10 cellular contexts compared by ENCODE assay signal in genomic region chr19:17077447-17078028, GRCh38. TPM values are rescaled to one million over a fixed set of nuclear protein-coding genes. Genes with fewer than 3 reads are reported as not detected.
DNase-seq lines count a peak whose midpoint lies in the region; ATAC-seq, FAIRE-seq and TF ChIP-seq lines count a peak whose summit lies in the region.
"Had no signal": no experiment of that assay in that cellular context is flagged by ENCODE, and none has a peak within 500 bp of the region (broad histone marks: within the 10 kb centered on the region; RNA-seq: fewer than 3 reads in every experiment).

No MANE protein-coding gene starts in this region.

- H3K4me3 Mint-ChIP-seq in activated T-cell treated with anti-CD3 and anti-CD28 coated beads, Interleukin-2, amount 50 U/mL, for 4 hours, result peak overlapping the region; percentile 95
- peak overlapping the region; percentile 92 for H3K4me3 Mint-ChIP-seq in activated T-helper 2 cell treated with anti-CD3 and anti-CD28 coated beads, Interferon-gamma antibody, Interleukin-2, Interleukin-4, amounts not matched to agents 10 μg/mL and 5 μg/mL and 100 μg/mL, durations not matched to agents 14 hours and 24 hours and 36 hours (ENCODE audit: low read depth)

- H3K4me3 ChIP-seq in HepG2 (replicated peaks in 1 of 3; ENCODE audit: insufficient read depth in 1 of 3, low read depth in 2 of 3, low read length in 3 of 3) (peak overlapping the region; percentile 76 to 98 (median 87); a peak in 5 of 6 replicates), thymus (ENCODE audit: low read length) (no peak overlapping the region)

- H3K4me1 Mint-ChIP-seq in activated T-cell treated with anti-CD3 and anti-CD28 coated beads, Interleukin-2, amount 50 U/mL, for 4 hours (ENCODE audit: low read depth), result peaks cover 75% of the 10 kb centered on the region
- H3K4me1 Mint-ChIP-seq in activated T-helper 2 cell treated with anti-CD3 and anti-CD28 coated beads, Interferon-gamma antibody, Interleukin-2, Interleukin-4, amounts not matched to agents 10 μg/mL and 5 μg/mL and 100 μg/mL, durations not matched to agents 14 hours and 24 hours and 36 hours (ENCODE audit: low read depth), result peaks cover 54% of the 10 kb centered on the region

- BruUV-seq in HepG2 (replicated peaks; lab: Mats Ljungman, UMichigan), result no TSS peak

- no peaks in the 10 kb centered on the region for H3K9me3 ChIP-seq in HepG2 (ENCODE audit: low read length)
- H3K9me3 ChIP-seq in thymus (ENCODE audit: control insufficient read depth), result no peaks in the 10 kb centered on the region

- no peak overlapping the region for H2AFZ ChIP-seq in HepG2 (ENCODE audit: low read length)

- CTCF ChIA-PET in HepG2 (lab: Yijun Ruan, JAX; ENCODE audit: low intra/inter-chr PET ratio, low total read pairs), result no interaction called here

- H3K27me3 ChIP-seq in HepG2 (ENCODE audit: control insufficient read depth in 1 of 2, insufficient read depth in 2 of 2, low read length in 2 of 2) (no peaks in the 10 kb centered on the region; a peak in 1 of 5 replicates), thymus (ENCODE audit: control insufficient read depth, insufficient read depth) (no peaks in the 10 kb centered on the region)

- H3K27ac Mint-ChIP-seq in activated T-helper 2 cell treated with anti-CD3 and anti-CD28 coated beads, Interferon-gamma antibody, Interleukin-2, Interleukin-4, amounts not matched to agents 10 μg/mL and 5 μg/mL and 100 μg/mL, durations not matched to agents 14 hours and 24 hours and 36 hours, result no peak overlapping the region

- TF ChIP-seq CTCF in HepG2 (CRISPR knock-in tag; IDR thresholded peaks at IDR 0.05), result no peak

- H3K27ac ChIP-seq in HepG2 (ENCODE audit: extremely low read length, insufficient read depth, low read length), result peak overlapping the region; percentile 42
- H3K27ac ChIP-seq in thymus (ENCODE audit: low read depth), result peak overlapping the region; percentile 26
- H3K27ac ChIP-seq: WERI-Rb-1 had no signal

- TF ChIP-seq EP300 in HepG2 (IDR thresholded peaks at IDR 0.05; ENCODE audit: low read depth in 2 of 2, low read length in 2 of 2) (no peak), HepG2 (CRISPR knock-in tag; IDR thresholded peaks at IDR 0.05; ENCODE audit: borderline replicate concordance) (no peak)

- POLR2A ChIA-PET in HepG2 (lab: Yijun Ruan, JAX), result no interaction called here

- H3K9ac ChIP-seq in HepG2 (ENCODE audit: insufficient read depth, low read depth, low read length), result peak overlapping the region; percentile 77; the same call in 1 of the 2 replicates

- peaks cover 8% of the 10 kb centered on the region for H3K36me3 Mint-ChIP-seq in activated T-cell treated with anti-CD3 and anti-CD28 coated beads, Interleukin-2, amount 50 U/mL, for 4 hours (ENCODE audit: insufficient read depth)
- peaks cover 49% of the 10 kb centered on the region for H3K36me3 Mint-ChIP-seq in activated T-helper 2 cell treated with anti-CD3 and anti-CD28 coated beads, Interferon-gamma antibody, Interleukin-2, Interleukin-4, amounts not matched to agents 10 μg/mL and 5 μg/mL and 100 μg/mL, durations not matched to agents 14 hours and 24 hours and 36 hours (ENCODE audit: low read depth)

- FAIRE-seq in HepG2 (lab: Jason Lieb, UNC), result no peak
- no peak for FAIRE-seq in frontal cortex (lab: Jason Lieb, UNC)

- no peaks in the 10 kb centered on the region for H3K27me3 Mint-ChIP-seq in activated T-cell treated with anti-CD3 and anti-CD28 coated beads, Interleukin-2, amount 50 U/mL, for 4 hours (ENCODE audit: low read depth)
- no peaks in the 10 kb centered on the region for H3K27me3 Mint-ChIP-seq in activated T-helper 2 cell treated with anti-CD3 and anti-CD28 coated beads, Interferon-gamma antibody, Interleukin-2, Interleukin-4, amounts not matched to agents 10 μg/mL and 5 μg/mL and 100 μg/mL, durations not matched to agents 14 hours and 24 hours and 36 hours (ENCODE audit: low read depth)

- intact Hi-C loops in activated T-helper 2 cell treated with anti-CD3 and anti-CD28 coated beads, Interferon-gamma antibody, Interleukin-2, Interleukin-4, amounts not matched to agents 10 μg/mL and 5 μg/mL and 100 μg/mL, durations not matched to agents 14 hours and 24 hours and 36 hours (cut with micrococcal nuclease), result loop anchor here (2.0 kb wide), 1 partner anchor 157 kb away; no protein-coding TSS in a partner anchor
- intact Hi-C loops in HepG2 (cut with micrococcal nuclease; ENCODE audit: unreplicated experiment), result loop anchor here (5.0 kb wide), 1 partner anchor 60 kb away; no protein-coding TSS in a partner anchor

- peak overlapping the region; percentile 94 for H3K4me2 ChIP-seq in HepG2 (ENCODE audit: low read depth, low read length)

- H3K9me3 Mint-ChIP-seq in activated T-cell treated with anti-CD3 and anti-CD28 coated beads, Interleukin-2, amount 50 U/mL, for 4 hours, result no peaks in the 10 kb centered on the region
- H3K9me3 Mint-ChIP-seq in activated T-helper 2 cell treated with anti-CD3 and anti-CD28 coated beads, Interferon-gamma antibody, Interleukin-2, Interleukin-4, amounts not matched to agents 10 μg/mL and 5 μg/mL and 100 μg/mL, durations not matched to agents 14 hours and 24 hours and 36 hours, result no peaks in the 10 kb centered on the region

- DNase-seq in activated T-cell treated with anti-CD3 and anti-CD28 coated beads, Interleukin-2, amount 50 U/mL, for 4 hours, result no peak
- DNase-seq in activated T-cell treated with anti-CD3 and anti-CD28 coated beads for 4 hours, result no peak
- no peak for DNase-seq in activated T-helper 2 cell treated with anti-CD3 and anti-CD28 coated beads, Interferon-gamma antibody, Interleukin-2, Interleukin-4, amounts not matched to agents 10 μg/mL and 5 μg/mL and 100 μg/mL, durations not matched to agents 14 hours and 24 hours and 36 hours (ENCODE audit: low spot score)
- no peak for DNase-seq in HepG2 (ENCODE audit: low spot score)
- no peak for DNase-seq in T-helper 9 cell
- DNase-seq in frontal cortex (ENCODE audit: low spot score in 2 of 2), result no peak
- DNase-seq in NCI-H748 treated with DMSO at 0.1 percent for 48 hours (lab: John Stamatoyannopoulos, UW), result no peak

- 79% methylated on average over 14 of the region's 17 CpGs for WGBS in HepG2 (ENCODE audit: low lambda C conversion rate)
- WGBS in thymus, result 90% methylated on average over 17 of the region's 17 CpGs

- H4K20me1 ChIP-seq in HepG2 (ENCODE audit: insufficient read depth, low read length), result no peaks in the 10 kb centered on the region

- H3K36me3 ChIP-seq in HepG2 (replicated peaks in 1 of 2; ENCODE audit: control insufficient read depth in 1 of 2, insufficient read depth in 2 of 2, low read length in 2 of 2) (0 out of 5 replicates have a peak, but pooled peaks cover 0 to 3% of the 10 kb centered on the region in 2 experiments), thymus (ENCODE audit: control insufficient read depth, insufficient read depth) (peaks cover 7% of the 10 kb centered on the region)

- peaks cover 59% of the 10 kb centered on the region for H3K4me1 ChIP-seq in HepG2 (ENCODE audit: insufficient read depth, low read length)
- peaks cover 23% of the 10 kb centered on the region for H3K4me1 ChIP-seq in thymus (ENCODE audit: control insufficient read depth, insufficient read depth, low read length)

- no peak for ATAC-seq in activated T-cell treated with anti-CD3 and anti-CD28 coated beads, Interleukin-2, amount 50 U/mL, for 4 hours
- peak; percentile 7; the same call in 1 of the 3 replicates for ATAC-seq in HepG2

- no peak for TF ChIP-seq RAD21 in HepG2 (CRISPR knock-in tag; IDR thresholded peaks at IDR 0.05)

- no peak for TF ChIP-seq POLR2A in HepG2 (IDR thresholded peaks at IDR 0.05; ENCODE audit: insufficient read depth in 1 of 2, low read depth in 2 of 2, low read length in 2 of 2)

- peaks cover 71% of the 10 kb centered on the region for H3K79me2 ChIP-seq in HepG2 (ENCODE audit: insufficient read depth, low read length)

- in situ Hi-C loops in HepG2 (cut with HindIII; ENCODE audit: extremely low pct_ligation_motif_present, low pct_unique_long_range_greater_than_20kb), result no loop called here

RNA-seq across cellular contexts. Expression of gene MYO9B, which starts 2.0 kb away (rescaled TPM):
- 100 to 1,000 TPM in 1 of 3 donors, 10 to 100 TPM in 2; 82.6 to 104 (median 91.4) TPM for total RNA-seq in activated T-cell treated with anti-CD3 and anti-CD28 coated beads, Interleukin-2, amount 50 U/mL, for 4 hours
- total RNA-seq in activated T-helper 2 cell treated with anti-CD3 and anti-CD28 coated beads, Interferon-gamma antibody, Interleukin-2, Interleukin-4, amounts not matched to agents 10 μg/mL and 5 μg/mL and 100 μg/mL, durations not matched to agents 14 hours and 24 hours and 36 hours, result 143 TPM in 2 replicates
- 14.1 and 18.0 TPM in 2 replicates for total RNA-seq in HepG2 (2016; rRNA removed; fragmentation: Illumina TruSeq; extraction: Trizol)
- total RNA-seq in HepG2 (2016; cell fraction: cytosol; rRNA removed; fragmentation: Illumina TruSeq; extraction: Trizol; ENCODE audit: low read depth), result 13.9 and 14.5 TPM in 2 replicates
- total RNA-seq in HepG2 (2016; cell fraction: insoluble cytoplasmic fraction; rRNA removed; fragmentation: Illumina TruSeq; extraction: Trizol), result 10.1 and 18.6 TPM in 2 replicates
- total RNA-seq in HepG2 (2016; cell fraction: membrane; rRNA removed; fragmentation: Illumina TruSeq; extraction: Trizol), result 10.7 and 11.5 TPM in 2 replicates
- total RNA-seq in HepG2 (2016; cell fraction: nucleus; rRNA removed; fragmentation: Illumina TruSeq; extraction: Trizol), result 22.1 and 24.4 TPM in 2 replicates
- 18.3 and 23.4 TPM in 2 replicates for polyA plus RNA-seq in HepG2 (2011; rRNA removed)
- polyA plus RNA-seq in HepG2 (2011; cell fraction: cytosol; rRNA removed), result 7.2 and 9.7 TPM in 2 replicates
- 169 and 196 TPM in 2 replicates for polyA plus RNA-seq in HepG2 (2011; cell fraction: nucleus; rRNA removed)
- polyA plus RNA-seq in HepG2 (2012), result 15.6 and 21.8 TPM in 2 replicates
- polyA plus RNA-seq in HepG2 (2016; cell fraction: cytosol; fragmentation: Illumina TruSeq; extraction: Trizol; ENCODE audit: low read depth), result 1.5 and 1.8 TPM in 2 replicates
- polyA plus RNA-seq in HepG2 (2016; cell fraction: insoluble cytoplasmic fraction; fragmentation: Illumina TruSeq; extraction: Trizol; ENCODE audit: low read depth), result 11.9 and 14.6 TPM in 2 replicates
- polyA plus RNA-seq in HepG2 (2016; cell fraction: membrane; fragmentation: Illumina TruSeq; extraction: Trizol; ENCODE audit: low read depth), result 3.6 and 3.7 TPM in 2 replicates
- 77.8 and 81.3 TPM in 2 replicates for polyA plus RNA-seq in HepG2 (2016; cell fraction: nucleus; fragmentation: Illumina TruSeq; extraction: Trizol; ENCODE audit: insufficient read depth, low read depth)
- 28.0 and 67.0 TPM in 2 replicates for polyA minus RNA-seq in HepG2 (2011; rRNA and poly(A)+ RNA removed; ENCODE audit: low replicate concordance)
- 11.5 and 11.6 TPM in 2 replicates for polyA minus RNA-seq in HepG2 (2011; cell fraction: cytosol; rRNA and poly(A)+ RNA removed)
- polyA minus RNA-seq in HepG2 (2011; cell fraction: nucleus; rRNA and poly(A)+ RNA removed), result 37.3 and 38.0 TPM in 2 replicates
- polyA plus RNA-seq in thymus, result 103 TPM
- 21.2 TPM for total RNA-seq in frontal cortex

RNA-seq across cellular contexts. Expression of gene HAUS8, which starts 2.3 kb away (rescaled TPM):
- total RNA-seq in activated T-cell treated with anti-CD3 and anti-CD28 coated beads, Interleukin-2, amount 50 U/mL, for 4 hours, result 10 to 100 TPM; 21.5 to 29.3 (median 28.3) TPM
- 27.8 and 28.8 TPM in 2 replicates for total RNA-seq in activated T-helper 2 cell treated with anti-CD3 and anti-CD28 coated beads, Interferon-gamma antibody, Interleukin-2, Interleukin-4, amounts not matched to agents 10 μg/mL and 5 μg/mL and 100 μg/mL, durations not matched to agents 14 hours and 24 hours and 36 hours
- 17.5 and 19.1 TPM in 2 replicates for total RNA-seq in HepG2 (2016; rRNA removed; fragmentation: Illumina TruSeq; extraction: Trizol)
- total RNA-seq in HepG2 (2016; cell fraction: cytosol; rRNA removed; fragmentation: Illumina TruSeq; extraction: Trizol; ENCODE audit: low read depth), result 7.9 and 8.8 TPM in 2 replicates
- 17.4 and 19.5 TPM in 2 replicates for total RNA-seq in HepG2 (2016; cell fraction: insoluble cytoplasmic fraction; rRNA removed; fragmentation: Illumina TruSeq; extraction: Trizol)
- 10.4 and 12.6 TPM in 2 replicates for total RNA-seq in HepG2 (2016; cell fraction: membrane; rRNA removed; fragmentation: Illumina TruSeq; extraction: Trizol)
- total RNA-seq in HepG2 (2016; cell fraction: nucleus; rRNA removed; fragmentation: Illumina TruSeq; extraction: Trizol), result 10.9 and 13.5 TPM in 2 replicates
- 7.1 and 7.8 TPM in 2 replicates for polyA plus RNA-seq in HepG2 (2011; rRNA removed)
- 4.3 and 7.7 TPM in 2 replicates for polyA plus RNA-seq in HepG2 (2011; cell fraction: cytosol; rRNA removed)
- polyA plus RNA-seq in HepG2 (2011; cell fraction: nucleus; rRNA removed), result 9.4 and 9.9 TPM in 2 replicates
- polyA plus RNA-seq in HepG2 (2012), result 5.2 and 6.2 TPM in 2 replicates
- 4.1 and 4.3 TPM in 2 replicates for polyA plus RNA-seq in HepG2 (2016; cell fraction: cytosol; fragmentation: Illumina TruSeq; extraction: Trizol; ENCODE audit: low read depth)
- 20.4 and 22.5 TPM in 2 replicates for polyA plus RNA-seq in HepG2 (2016; cell fraction: insoluble cytoplasmic fraction; fragmentation: Illumina TruSeq; extraction: Trizol; ENCODE audit: low read depth)
- 5.6 and 9.6 TPM in 2 replicates for polyA plus RNA-seq in HepG2 (2016; cell fraction: membrane; fragmentation: Illumina TruSeq; extraction: Trizol; ENCODE audit: low read depth)
- 26.2 and 30.0 TPM in 2 replicates for polyA plus RNA-seq in HepG2 (2016; cell fraction: nucleus; fragmentation: Illumina TruSeq; extraction: Trizol; ENCODE audit: insufficient read depth, low read depth)
- 6.4 and 32.7 TPM in 2 replicates for polyA minus RNA-seq in HepG2 (2011; rRNA and poly(A)+ RNA removed; ENCODE audit: low replicate concordance)
- 2.3 and 4.7 TPM in 2 replicates for polyA minus RNA-seq in HepG2 (2011; cell fraction: cytosol; rRNA and poly(A)+ RNA removed)
- polyA minus RNA-seq in HepG2 (2011; cell fraction: nucleus; rRNA and poly(A)+ RNA removed), result 3.7 and 4.2 TPM in 2 replicates
- polyA plus RNA-seq in thymus, result 19.5 TPM
- total RNA-seq in frontal cortex, result 2.0 TPM

RNA-seq across cellular contexts. Expression of gene CPAMD8, which starts 50.9 kb away (rescaled TPM):
- total RNA-seq in activated T-cell treated with anti-CD3 and anti-CD28 coated beads, Interleukin-2, amount 50 U/mL, for 4 hours, result under 1 TPM in 2 of 3 donors, not detected in 1; 0.18 to 0.37 TPM
- 0.27 and 0.44 TPM in 2 replicates for total RNA-seq in activated T-helper 2 cell treated with anti-CD3 and anti-CD28 coated beads, Interferon-gamma antibody, Interleukin-2, Interleukin-4, amounts not matched to agents 10 μg/mL and 5 μg/mL and 100 μg/mL, durations not matched to agents 14 hours and 24 hours and 36 hours
- total RNA-seq in HepG2 (2016; rRNA removed; fragmentation: Illumina TruSeq; extraction: Trizol), result 0.28 and 0.29 TPM in 2 replicates
- not detected in 2 replicates for total RNA-seq in HepG2 (2016; cell fraction: cytosol; rRNA removed; fragmentation: Illumina TruSeq; extraction: Trizol; ENCODE audit: low read depth)
- total RNA-seq in HepG2 (2016; cell fraction: insoluble cytoplasmic fraction; rRNA removed; fragmentation: Illumina TruSeq; extraction: Trizol), result 0.04 and 0.21 TPM in 2 replicates
- total RNA-seq in HepG2 (2016; cell fraction: membrane; rRNA removed; fragmentation: Illumina TruSeq; extraction: Trizol), result not detected in 2 replicates
- total RNA-seq in HepG2 (2016; cell fraction: nucleus; rRNA removed; fragmentation: Illumina TruSeq; extraction: Trizol), result 0.34 TPM in 2 replicates
- polyA plus RNA-seq in HepG2 (2011; rRNA removed), result 0.34 and 0.91 TPM in 2 replicates
- 0.21 and 0.35 TPM in 2 replicates for polyA plus RNA-seq in HepG2 (2011; cell fraction: cytosol; rRNA removed)
- polyA plus RNA-seq in HepG2 (2011; cell fraction: nucleus; rRNA removed), result 1.6 and 2.5 TPM in 2 replicates
- polyA plus RNA-seq in HepG2 (2012), result 0.12 and 0.71 TPM in 2 replicates
- polyA plus RNA-seq in HepG2 (2016; cell fraction: cytosol; fragmentation: Illumina TruSeq; extraction: Trizol; ENCODE audit: low read depth), result 0.09 TPM in 1 of 2 replicates, not detected in the other
- 0.07 TPM in 1 of 2 replicates, not detected in the other for polyA plus RNA-seq in HepG2 (2016; cell fraction: insoluble cytoplasmic fraction; fragmentation: Illumina TruSeq; extraction: Trizol; ENCODE audit: low read depth)
- 0.26 TPM in 1 of 2 replicates, not detected in the other for polyA plus RNA-seq in HepG2 (2016; cell fraction: membrane; fragmentation: Illumina TruSeq; extraction: Trizol; ENCODE audit: low read depth)
- polyA plus RNA-seq in HepG2 (2016; cell fraction: nucleus; fragmentation: Illumina TruSeq; extraction: Trizol; ENCODE audit: insufficient read depth, low read depth), result 0.14 and 0.48 TPM in 2 replicates
- 0.30 and 0.94 TPM in 2 replicates for polyA minus RNA-seq in HepG2 (2011; rRNA and poly(A)+ RNA removed; ENCODE audit: low replicate concordance)
- not detected in 2 replicates for polyA minus RNA-seq in HepG2 (2011; cell fraction: cytosol; rRNA and poly(A)+ RNA removed)
- 0.26 and 1.4 TPM in 2 replicates for polyA minus RNA-seq in HepG2 (2011; cell fraction: nucleus; rRNA and poly(A)+ RNA removed)
- polyA plus RNA-seq in thymus, result 17.3 TPM
- total RNA-seq in frontal cortex, result 4.9 TPM
- total RNA-seq: myocyte had no signal
